8 cellular contexts compared by ENCODE assay signal in genomic region chr12:77065361-77066204, GRCh38. TPM values are rescaled to one million over a fixed set of nuclear protein-coding genes. Genes with fewer than 3 reads are reported as not detected.
DNase-seq lines count a peak whose midpoint lies in the region; ATAC-seq and TF ChIP-seq lines count a peak whose summit lies in the region.

TSS of gene E2F7 (minus strand) at chr12:77065569. CDS start at chr12:77064635, 934 bp downstream.

- peak; percentile 74 for ATAC-seq in GM19395 (IDR thresholded peaks at IDR 0.05; ENCODE audit: unreplicated experiment)
- peak; percentile 69 for ATAC-seq in HG03521 (IDR thresholded peaks at IDR 0.05; ENCODE audit: unreplicated experiment)

- peak within 1 kb of the TSS; percentile 59 to 81 (median 78) for H3K4me3 ChIP-seq in liver (ENCODE audit: low read depth in 1 of 3, low read length in 3 of 3)

- no peak within 1 kb of the TSS for H3K27ac Mint-ChIP-seq in CD14-positive monocyte
- H3K27ac Mint-ChIP-seq in activated CD4-positive, alpha-beta T cell treated with anti-CD3 and anti-CD28 coated beads, Interleukin-2, amount 10 ng/mL, durations not matched to agents 7 days and 5 days = peak within 1 kb of the TSS; percentile 84

- TF ChIP-seq RAD21 in liver (IDR thresholded peaks at IDR 0.05) = no peak

- H3K9ac ChIP-seq in liver (ENCODE audit: low read depth in 1 of 2, low read length in 2 of 2) = no peak within 1 kb of the TSS

- DNase-seq in CD14-positive monocyte (ENCODE audit: low spot score) = peak; percentile 66
- DNase-seq in NCI-H526 treated with DMSO at 0.1 percent for 48 hours (lab: John Stamatoyannopoulos, UW) = peak; percentile 93
- DNase-seq in activated CD4-positive, alpha-beta T cell treated with anti-CD3 and anti-CD28 coated beads, Interleukin-2, amount 10 ng/mL, durations not matched to agents 7 days and 5 days = peak; percentile 90
- DNase-seq in dermis microvascular lymphatic vessel endothelial cell (ENCODE audit: low read depth in 2 of 2) = peak; percentile 40 to 95
- DNase-seq in stimulated activated CD4-positive, alpha-beta T cell treated with anti-CD3 and anti-CD28 coated beads, Interleukin-4, amount 100 ng/mL, for 1 hour = peak; percentile 85

- peaks cover 0 to 9% of the 10 kb centered on the region in 2 donors for H3K36me3 Mint-ChIP-seq in CD14-positive monocyte
- H3K36me3 Mint-ChIP-seq in activated CD4-positive, alpha-beta T cell treated with anti-CD3 and anti-CD28 coated beads, Interleukin-2, amount 10 ng/mL, durations not matched to agents 7 days and 5 days (ENCODE audit: low read depth) = peaks cover 33% of the 10 kb centered on the region

- under 1% methylated on average over 87 of the region's 87 CpGs for WGBS in liver

- H3K27ac ChIP-seq in liver (ENCODE audit: low read depth in 1 of 2, low read length in 2 of 2) = no peak within 1 kb of the TSS

- H3K36me3 ChIP-seq in liver (ENCODE audit: control insufficient read depth in 4 of 4, insufficient read depth in 3 of 4, low read depth in 1 of 4, low read length in 3 of 4) = no peaks in the 10 kb centered on the region

- CTCF ChIA-PET in activated CD4-positive, alpha-beta T cell treated with anti-CD3 and anti-CD28 coated beads, Interleukin-2, amount 10 ng/mL, durations not matched to agents 7 days and 5 days (lab: Charles Lee) = no interaction called here

- H3K4me1 Mint-ChIP-seq in CD14-positive monocyte = peaks cover 28% of the 10 kb centered on the region
- peaks cover 47% of the 10 kb centered on the region for H3K4me1 Mint-ChIP-seq in activated CD4-positive, alpha-beta T cell treated with anti-CD3 and anti-CD28 coated beads, Interleukin-2, amount 10 ng/mL, durations not matched to agents 7 days and 5 days

- peaks cover 10 to 11% (median 10%) of the 10 kb centered on the region in 3 donors for H3K27me3 Mint-ChIP-seq in CD14-positive monocyte (ENCODE audit: low read depth in 3 of 3)
- peaks cover 15% of the 10 kb centered on the region for H3K27me3 Mint-ChIP-seq in activated CD4-positive, alpha-beta T cell treated with anti-CD3 and anti-CD28 coated beads, Interleukin-2, amount 10 ng/mL, durations not matched to agents 7 days and 5 days

- H3K9me3 ChIP-seq in liver (ENCODE audit: control insufficient read depth in 4 of 4, low read length in 3 of 4) = no peaks in the 10 kb centered on the region

- H3K9me3 Mint-ChIP-seq in CD14-positive monocyte = peaks cover 0 to 3% (median 0%) of the 10 kb centered on the region in 7 donors
- no peaks in the 10 kb centered on the region for H3K9me3 Mint-ChIP-seq in activated CD4-positive, alpha-beta T cell treated with anti-CD3 and anti-CD28 coated beads, Interleukin-2, amount 10 ng/mL, durations not matched to agents 7 days and 5 days

- H3K4me1 ChIP-seq in liver (ENCODE audit: control insufficient read depth in 4 of 4, insufficient read depth in 4 of 4, low read length in 3 of 4) = peaks cover 4 to 14% (median 9%) of the 10 kb centered on the region in 4 donors

- intact Hi-C loops in CD14-positive monocyte (cut with micrococcal nuclease) = no loop called here

- peak within 1 kb of the TSS; percentile 86 to 91 for H3K4me3 Mint-ChIP-seq in CD14-positive monocyte
- H3K4me3 Mint-ChIP-seq in activated CD4-positive, alpha-beta T cell treated with anti-CD3 and anti-CD28 coated beads, Interleukin-2, amount 10 ng/mL, durations not matched to agents 7 days and 5 days = peak within 1 kb of the TSS; percentile 84

- peaks cover 0 to 9% (median 1%) of the 10 kb centered on the region in 4 donors for H3K27me3 ChIP-seq in liver (ENCODE audit: control insufficient read depth in 4 of 4, insufficient read depth in 4 of 4, low read length in 3 of 4)

- POLR2A ChIA-PET in activated CD4-positive, alpha-beta T cell treated with anti-CD3 and anti-CD28 coated beads, Interleukin-2, amount 10 ng/mL, durations not matched to agents 7 days and 5 days (lab: Charles Lee) = no interaction called here

- TF ChIP-seq CTCF in CD14-positive monocyte (IDR thresholded peaks at IDR 0.05) = no peak
- no peak for TF ChIP-seq CTCF in liver (IDR thresholded peaks at IDR 0.05; ENCODE audit: low read depth, low read length, missing input control)

TF ChIP-seq in liver, 16 proteins besides CTCF, POLR2A, EP300 and RAD21:
- TF ChIP-seq EGR1 (IDR thresholded peaks at IDR 0.05; ENCODE audit: low read depth in 2 of 2) (no peak), FOXA2 (IDR thresholded peaks at IDR 0.05) (no peak), HNF4G (IDR thresholded peaks at IDR 0.05) (no peak), JUND (IDR thresholded peaks at IDR 0.05) (no peak), RXRA (IDR thresholded peaks at IDR 0.05) (no peak)

RNA-seq across cellular contexts. Expression of gene E2F7, which starts in this region (rescaled TPM):
- not detected for polyA plus RNA-seq in CD14-positive monocyte
- total RNA-seq in activated CD4-positive, alpha-beta T cell treated with anti-CD3 and anti-CD28 coated beads, Interleukin-2, amount 10 ng/mL, durations not matched to agents 7 days and 5 days = 10 to 100 TPM; 29.4 to 32.6 TPM
- total RNA-seq in dermis microvascular lymphatic vessel endothelial cell = 4.9 and 7.6 TPM in 2 replicates
- total RNA-seq in liver = 1 to 10 TPM in 1 of 2 donors, not detected in 1; 5.8 TPM
- polyA plus RNA-seq in liver = under 1 TPM; 0.13 to 0.17 TPM

Comparison
In these comparisons a context has a peak if more than half of its experiments do, and no peak if none do; other contexts are left out.
1. Peak in DNase-seq in CD14-positive monocyte; RNA of the gene not detected or under 1 TPM.